ENCODE assay signal across 23 cellular contexts in the genomic region with DNA sequence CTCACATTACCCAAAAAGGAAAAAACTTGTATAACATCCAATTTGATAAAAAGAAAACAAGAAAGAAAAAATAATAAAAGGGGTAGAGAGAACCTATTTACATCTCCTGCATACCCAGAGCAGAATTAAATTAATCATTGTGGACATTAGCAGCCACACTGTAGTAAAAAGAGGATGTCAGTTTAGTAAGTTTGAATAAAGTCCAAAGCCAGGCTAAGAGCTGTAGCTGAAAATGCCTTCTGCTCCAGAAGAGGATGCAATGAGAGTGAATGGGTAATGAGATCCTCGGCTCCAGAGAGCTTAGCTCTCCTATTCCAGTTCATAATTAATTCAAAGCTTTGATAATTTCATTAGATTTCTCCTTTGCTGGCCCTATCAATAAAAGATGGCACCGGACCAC.
"Had no signal": no experiment of that assay in that cellular context is flagged by ENCODE, and none has a peak within 500 bp of the region (broad histone marks: within the 10 kb centered on the region; RNA-seq: fewer than 3 reads in every experiment).

No MANE protein-coding gene starts in this region.

- H3K4me1 ChIP-seq: lower lobe of right lung, prostate gland, right atrium auricular region, testis had no signal

- ATAC-seq: esophagus mucosa; gastrocnemius medialis; left ventricle myocardium superior; lower lobe of right lung; naive thymus-derived CD8-positive, alpha-beta T cell; sciatic nerve; stimulated activated memory B cell treated with anti-CD40 and anti-IgM and Interleukin-4, amounts not matched to agents 10 μg/mL and 1 μg/mL and 100 μg/mL, for 72 hours; stimulated activated naive CD8-positive, alpha-beta T cell treated with anti-CD3 and anti-CD28 coated beads, Interleukin-15, Interleukin-2, amounts not matched to agents 100 U/mL and 50 U/mL, for 24 hours had no signal

- H3K27ac ChIP-seq: epithelial cell of prostate, gastrocnemius medialis, lower lobe of right lung, prostate gland, right atrium auricular region, testis, tibial artery had no signal

- DNase-seq: effector CD8-positive, alpha-beta T cell; endodermal cell; gastrocnemius medialis; head of caudate nucleus; left ventricle myocardium superior; lower lobe of right lung; naive thymus-derived CD8-positive, alpha-beta T cell; nephron progenitor cell; nucleus accumbens; stimulated activated CD4-positive, alpha-beta T cell treated with anti-CD3 and anti-CD28 coated beads, Interleukin-2, amount 100 ng/mL, for 24 hours; stimulated activated CD4-positive, alpha-beta T cell treated with anti-CD3 and anti-CD28 coated beads, Interleukin-4, amount 100 ng/mL, for 4 hours; stimulated activated naive CD8-positive, alpha-beta T cell treated with anti-CD3 and anti-CD28 coated beads, Interleukin-15, Interleukin-2, amounts not matched to agents 100 U/mL and 50 U/mL, for 24 hours; substantia nigra; testis; tibial artery had no signal

- H3K27me3 ChIP-seq: gastrocnemius medialis, right atrium auricular region, testis, tibial artery had no signal

- H3K9me3 ChIP-seq: gastrocnemius medialis, lower lobe of right lung, prostate gland, right atrium auricular region, testis, tibial artery had no signal

- H3K27me3 Mint-ChIP-seq: dendritic cell treated with granulocyte-macrophage colony-stimulating factor and Interleukin-4, amounts not matched to agents 40 ng/mL and 50 ng/mL, for 4 days; naive thymus-derived CD8-positive, alpha-beta T cell; stimulated activated memory B cell treated with anti-CD40 and anti-IgM and Interleukin-4, amounts not matched to agents 10 μg/mL and 1 μg/mL and 100 μg/mL, for 72 hours; type B pancreatic cell had no signal

- H3K4me3 Mint-ChIP-seq: dendritic cell treated with granulocyte-macrophage colony-stimulating factor and Interleukin-4, amounts not matched to agents 40 ng/mL and 50 ng/mL, for 4 days; endodermal cell; naive thymus-derived CD8-positive, alpha-beta T cell; nephron progenitor cell; stimulated activated memory B cell treated with anti-CD40 and anti-IgM and Interleukin-4, amounts not matched to agents 10 μg/mL and 1 μg/mL and 100 μg/mL, for 72 hours; type B pancreatic cell had no signal

- H3K27ac Mint-ChIP-seq: dendritic cell treated with granulocyte-macrophage colony-stimulating factor and Interleukin-4, amounts not matched to agents 40 ng/mL and 50 ng/mL, for 4 days; endodermal cell; naive thymus-derived CD8-positive, alpha-beta T cell; nephron progenitor cell; stimulated activated memory B cell treated with anti-CD40 and anti-IgM and Interleukin-4, amounts not matched to agents 10 μg/mL and 1 μg/mL and 100 μg/mL, for 72 hours; type B pancreatic cell had no signal

- H3K36me3 ChIP-seq: gastrocnemius medialis, lower lobe of right lung, right atrium auricular region had no signal

- H3K4me3 ChIP-seq: gastrocnemius medialis, lower lobe of right lung, prostate gland, right atrium auricular region, testis, tibial artery had no signal

- H3K4me1 Mint-ChIP-seq: endodermal cell; nephron progenitor cell; stimulated activated memory B cell treated with anti-CD40 and anti-IgM and Interleukin-4, amounts not matched to agents 10 μg/mL and 1 μg/mL and 100 μg/mL, for 72 hours had no signal
